In the genomic region with DNA sequence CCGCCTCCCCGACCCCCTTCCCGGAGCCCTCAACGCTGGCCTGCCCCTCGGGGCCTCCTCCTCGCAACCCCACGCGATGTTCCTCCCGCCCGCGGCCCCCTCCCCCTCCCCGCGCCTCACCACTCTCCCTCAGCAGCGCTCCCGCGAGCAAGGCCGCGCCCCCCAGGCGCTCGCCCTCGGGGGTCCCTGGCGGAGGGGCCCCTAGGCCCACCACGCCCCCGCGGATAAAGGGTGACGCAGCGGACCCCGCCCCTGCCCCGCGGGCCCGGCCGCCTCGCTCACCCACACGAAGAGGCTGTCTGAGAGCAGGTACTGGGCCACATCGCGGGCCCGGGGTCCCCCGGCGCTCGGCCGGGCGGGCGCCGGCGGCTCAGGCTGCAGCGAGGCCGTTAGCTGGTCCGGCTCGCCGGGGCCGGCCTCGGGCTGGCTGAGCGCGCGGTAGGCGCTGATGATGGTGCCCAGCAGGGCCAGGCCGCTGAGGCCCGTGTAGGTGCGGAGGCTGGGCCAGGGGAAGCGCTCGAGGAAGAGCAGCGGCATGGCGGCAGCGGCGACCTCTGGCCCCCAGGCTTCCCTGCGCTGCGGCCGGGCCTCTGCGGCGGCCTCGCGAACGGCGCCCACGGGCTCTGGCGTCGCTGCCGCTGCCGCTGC, we compare ENCODE assay signal across 8 cellular contexts. TPM values are rescaled to one million over a fixed set of nuclear protein-coding genes. Genes with fewer than 3 reads are reported as not detected.
DNase-seq lines count a peak whose midpoint lies in the region; ATAC-seq lines count a peak whose summit lies in the region.

No MANE protein-coding gene starts in this region.

- no peak for DNase-seq in NT2/D1 (ENCODE audit: low read depth, low spot score)
- peak; percentile 21 for DNase-seq in activated gamma-delta T cell treated with Interleukin-2 at 50 U/mL for 16 hours
- peak; percentile 63 for DNase-seq in Right ventricle myocardium inferior (ENCODE audit: missing footprints)
- DNase-seq in posterior cingulate gyrus, result peak in 8 of 10 donors; percentile 9 to 87 (median 28)
- DNase-seq in GF-D8 (lab: John Stamatoyannopoulos, UW), result no peak
- DNase-seq in foreskin melanocyte, result no peak

- H3K4me3 ChIP-seq in NT2/D1 (ENCODE audit: insufficient read length, low read depth), result peak overlapping the region; percentile 83

- no peaks in the 10 kb centered on the region for H3K27me3 ChIP-seq in NT2/D1 (ENCODE audit: insufficient read depth, insufficient read length)

- intact Hi-C loops in Right ventricle myocardium inferior (cut with DNase I) (no loop called here), posterior cingulate gyrus (cut with DNase I) (loop anchor here (5.0 kb wide), 1 partner anchor 478 kb away; no protein-coding TSS in a partner anchor)

- H3K9ac ChIP-seq in NT2/D1 (ENCODE audit: insufficient read length, low read depth), result peak overlapping the region; percentile 94

- ATAC-seq in GM18502 (IDR thresholded peaks at IDR 0.05; ENCODE audit: poor library complexity, unreplicated experiment), result peak; percentile 43
- ATAC-seq in HG02642 (IDR thresholded peaks at IDR 0.05; ENCODE audit: poor library complexity, unreplicated experiment), result peak; percentile 43
- ATAC-seq in Right ventricle myocardium inferior, result peak; percentile 35

- no peaks in the 10 kb centered on the region for H3K9me3 ChIP-seq in NT2/D1 (ENCODE audit: insufficient read depth, low read length)

- no peaks in the 10 kb centered on the region for H3K36me3 ChIP-seq in NT2/D1 (ENCODE audit: insufficient read depth, insufficient read length, low read length)

- no peaks in the 10 kb centered on the region for H3K4me1 ChIP-seq in NT2/D1 (ENCODE audit: insufficient read depth, insufficient read length)

RNA-seq across cellular contexts. Expression of a gene that starts 0.4 kb away (rescaled TPM):
- total RNA-seq in Right ventricle myocardium inferior, result 68.9 TPM

RNA-seq across cellular contexts. Expression of a gene that starts 26.2 kb away (rescaled TPM):
- total RNA-seq in Right ventricle myocardium inferior, result 61.9 TPM

RNA-seq across cellular contexts. Expression of a gene that starts 26.4 kb away (rescaled TPM):
- total RNA-seq in Right ventricle myocardium inferior, result 30.6 TPM

Comparison
In these comparisons a context has a peak if more than half of its experiments do, and no peak if none do; other contexts are left out.
1. DNase-seq: peak in activated gamma-delta T cell treated with Interleukin-2 at 50 U/mL for 16 hours (single experiment), Right ventricle myocardium inferior (single experiment) and posterior cingulate gyrus (8 of 10); none in NT2/D1 (single experiment), GF-D8 (single experiment) and foreskin melanocyte (single experiment).
2. Peak in every context shown above with its lines, with median percentiles within 50 percentile points of each other: ATAC-seq.